ENCODE assay signal across 13 cellular contexts in genomic region chr5:80101993-80102392, GRCh38.
"Had no signal": no experiment of that assay in that cellular context is flagged by ENCODE, and none has a peak within 500 bp of the region (broad histone marks: within the 10 kb centered on the region; RNA-seq: fewer than 3 reads in every experiment).

No MANE protein-coding gene starts in this region.

- DNase-seq: activated CD4-positive, alpha-beta T cell treated with anti-CD3 and anti-CD28 coated beads, Interleukin-2, amount 10 ng/mL, durations not matched to agents 7 days and 5 days; activated CD4-positive, CD25-positive, alpha-beta regulatory T cell; activated effector memory CD4-positive, alpha-beta T cell treated with Interleukin-2 at 50 U/mL for 16 hours; activated T-cell treated with anti-CD3 and anti-CD28 coated beads, Interleukin-2, amount 50 U/mL, for 1 hour; amygdala; effector memory CD8-positive, alpha-beta T cell; left lung; nephron progenitor cell; stimulated activated CD4-positive, alpha-beta T cell treated with anti-CD3 and anti-CD28 coated beads, Interleukin-4, amount 100 ng/mL, for 1 hour; stimulated activated CD8-positive, alpha-beta memory T cell treated with anti-CD3 and anti-CD28 coated beads, Interleukin-4, amount 100 ng/mL, for 48 hours; testis had no signal

- H3K36me3 ChIP-seq: gastroesophageal sphincter, left lung had no signal

- H3K4me3 ChIP-seq: gastroesophageal sphincter, left lung, testis had no signal

- H3K27me3 ChIP-seq: gastroesophageal sphincter, left lung, testis had no signal

- H3K9me3 ChIP-seq: gastroesophageal sphincter, left lung, testis had no signal

- H3K4me1 ChIP-seq: gastroesophageal sphincter, left lung had no signal

- H3K27ac ChIP-seq: epithelial cell of prostate, gastroesophageal sphincter, left lung, testis had no signal

- ATAC-seq: effector memory CD8-positive, alpha-beta T cell; gastroesophageal sphincter; left lung had no signal
